In the genomic region with DNA sequence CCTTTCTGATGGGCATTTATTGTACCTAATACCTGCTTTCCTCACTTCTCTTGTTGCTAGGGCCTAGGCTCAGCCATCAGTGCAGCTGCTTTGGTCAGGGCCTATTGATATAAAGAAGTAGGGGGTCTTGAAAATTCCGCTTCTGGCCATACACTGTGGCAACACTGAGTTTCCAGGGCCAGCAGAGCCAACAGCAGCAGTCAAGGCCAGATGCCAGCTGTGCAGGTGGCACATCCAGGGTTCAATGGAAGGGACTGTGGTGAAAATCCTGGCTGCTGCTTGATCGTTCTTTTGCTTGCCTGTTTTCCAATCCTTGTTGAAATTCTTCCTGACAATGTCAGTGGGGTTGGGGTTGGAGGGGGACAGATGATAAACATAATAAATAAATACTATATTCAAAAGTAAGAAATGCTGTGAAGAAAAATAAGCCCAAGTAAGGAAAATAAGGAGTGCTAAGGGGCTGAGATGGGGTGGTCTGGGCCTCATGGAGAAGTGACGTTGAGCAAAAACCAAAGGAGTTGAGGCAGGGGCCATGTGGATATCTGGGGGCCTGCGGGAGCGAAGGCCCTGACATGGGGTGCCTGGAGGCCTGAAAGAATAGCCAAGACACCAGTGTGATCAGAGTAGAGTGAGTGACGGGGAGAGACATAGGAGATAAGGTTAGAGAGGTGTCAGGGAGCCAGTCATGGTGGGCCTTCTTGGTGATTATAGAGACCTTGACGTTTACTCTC, we compare ENCODE assay signal across 23 cellular contexts.
DNase-seq lines count a peak whose midpoint lies in the region; ATAC-seq, FAIRE-seq and TF ChIP-seq lines count a peak whose summit lies in the region.
"Had no signal": no experiment of that assay in that cellular context is flagged by ENCODE, and none has a peak within 500 bp of the region (broad histone marks: within the 10 kb centered on the region; RNA-seq: fewer than 3 reads in every experiment).

No MANE protein-coding gene starts in this region.

- no peak overlapping the region for H3K4me2 ChIP-seq in astrocyte (ENCODE audit: low read length)
- no peak overlapping the region for H3K4me2 ChIP-seq in neuronal stem cell (ENCODE audit: insufficient read depth, low read length, poor library complexity, severe bottlenecking)
- H3K4me2 ChIP-seq: BLaER1, GM23338 had no signal

- no peak overlapping the region for H2BK120ac ChIP-seq in neuronal stem cell (ENCODE audit: low read depth, low read length)

- no peak overlapping the region for H4K91ac ChIP-seq in neuronal stem cell (ENCODE audit: low read depth, low read length, poor library complexity)

- no peak overlapping the region for H3K23ac ChIP-seq in neuronal stem cell (ENCODE audit: low read depth, low read length, poor library complexity)

- H3K36me3 ChIP-seq in astrocyte (ENCODE audit: insufficient read depth, low read length) = no peaks in the 10 kb centered on the region
- H3K36me3 ChIP-seq in neuronal stem cell (replicated peaks in 1 of 2; ENCODE audit: control insufficient read depth in 2 of 2, insufficient read depth in 2 of 2, low read length in 2 of 2) = no peaks in the 10 kb centered on the region
- no peaks in the 10 kb centered on the region for H3K36me3 ChIP-seq in SJCRH30
- H3K36me3 ChIP-seq: BLaER1, HAP-1 had no signal

- H3K4me1 Mint-ChIP-seq in activated CD8-positive, alpha-beta memory T cell treated with anti-CD3 and anti-CD28 coated beads, Interleukin-2, amount 10 ng/mL, durations not matched to agents 7 days and 5 days = no peaks in the 10 kb centered on the region
- H3K4me1 Mint-ChIP-seq in astrocyte (ENCODE audit: low read depth, unreplicated experiment) = no peaks in the 10 kb centered on the region
- H3K4me1 Mint-ChIP-seq: B cell; CD4-positive, CD25-positive, alpha-beta regulatory T cell had no signal

- H3K9me3 ChIP-seq in astrocyte (ENCODE audit: insufficient read depth, low read depth, low read length) (no peaks in the 10 kb centered on the region), neuronal stem cell (replicated peaks in 1 of 2; ENCODE audit: control insufficient read depth in 2 of 2, insufficient read depth in 1 of 2, low read depth in 1 of 2, low read length in 2 of 2) (no peaks in the 10 kb centered on the region), SJCRH30 (replicated peaks) (no peaks in the 10 kb centered on the region)
- H3K9me3 ChIP-seq: BLaER1, Caco-2, HAP-1 had no signal

- H3K79me1 ChIP-seq in neuronal stem cell (ENCODE audit: low read depth, low read length) = no peaks in the 10 kb centered on the region

- H3K4me3 ChIP-seq in astrocyte (ENCODE audit: insufficient read depth, low read depth, low read length) (no peak overlapping the region), neuronal stem cell (ENCODE audit: low read length in 2 of 2) (no peak overlapping the region), SJCRH30 (no peak overlapping the region)
- H3K4me3 ChIP-seq: BLaER1, GM23338, HAP-1 had no signal

- no peak overlapping the region for H3K9ac ChIP-seq in astrocyte (ENCODE audit: low read length)
- no peak overlapping the region for H3K9ac ChIP-seq in neuronal stem cell (ENCODE audit: low read depth, low read length, poor library complexity)
- H3K9ac ChIP-seq: BLaER1 had no signal

- no peak overlapping the region for H2BK15ac ChIP-seq in neuronal stem cell (ENCODE audit: low read length)

- no CpG with 5 or more reads among the region's 7 CpGs for WGBS in neuronal stem cell (ENCODE audit: extremely low coverage in 2 of 2, insufficient read length in 2 of 2, insufficient replicate concordance in 1 of 2), 2 donors

- TF ChIP-seq CTCF in astrocyte (IDR thresholded peaks at IDR 0.05; ENCODE audit: insufficient read depth, low read depth, low read length) = no peak

- H3K27ac Mint-ChIP-seq in activated CD8-positive, alpha-beta memory T cell treated with anti-CD3 and anti-CD28 coated beads, Interleukin-2, amount 10 ng/mL, durations not matched to agents 7 days and 5 days = no peak overlapping the region
- H3K27ac Mint-ChIP-seq in astrocyte (ENCODE audit: unreplicated experiment) = no peak overlapping the region
- H3K27ac Mint-ChIP-seq: B cell; CD4-positive, CD25-positive, alpha-beta regulatory T cell; CD8-positive, alpha-beta T cell; GM23338; HFFc6 had no signal

- no peak overlapping the region for H2AK5ac ChIP-seq in neuronal stem cell (ENCODE audit: low read depth, low read length)

- no peak overlapping the region for H3K4me3 Mint-ChIP-seq in activated CD8-positive, alpha-beta memory T cell treated with anti-CD3 and anti-CD28 coated beads, Interleukin-2, amount 10 ng/mL, durations not matched to agents 7 days and 5 days
- peak overlapping the region; percentile 23 for H3K4me3 Mint-ChIP-seq in astrocyte (ENCODE audit: unreplicated experiment)
- H3K4me3 Mint-ChIP-seq: B cell; CD4-positive, CD25-positive, alpha-beta regulatory T cell; CD8-positive, alpha-beta T cell; GM23338; HFFc6 had no signal

- H2AFZ ChIP-seq in astrocyte (ENCODE audit: low read depth, low read length) (no peak overlapping the region), neuronal stem cell (ENCODE audit: low read length) (no peak overlapping the region)
- H2AFZ ChIP-seq: GM23338 had no signal

- H3K4me1 ChIP-seq in astrocyte (ENCODE audit: insufficient read depth, low read length) (no peaks in the 10 kb centered on the region), neuronal stem cell (ENCODE audit: control insufficient read depth in 2 of 2, insufficient read depth in 1 of 2, low read depth in 1 of 2, low read length in 2 of 2) (no peaks in the 10 kb centered on the region), SJCRH30 (no peaks in the 10 kb centered on the region)
- H3K4me1 ChIP-seq: Caco-2, HAP-1 had no signal

- H3K79me2 ChIP-seq in astrocyte (ENCODE audit: insufficient read depth, low read length) = no peaks in the 10 kb centered on the region

- peak; percentile 19 for DNase-seq in activated CD8-positive, alpha-beta memory T cell treated with anti-CD3 and anti-CD28 coated beads, Interleukin-2, amount 10 ng/mL, durations not matched to agents 7 days and 5 days
- DNase-seq in activated CD8-positive, alpha-beta memory T cell treated with anti-CD3 and anti-CD28 coated beads, Interleukin-2, amount 50 U/mL, for 48 hours = no peak
- DNase-seq in NCI-H1092 treated with DMSO at 0.1 percent for 48 hours (lab: John Stamatoyannopoulos, UW) (peak; percentile 53), astrocyte (ENCODE audit: low read depth) (no peak), neuronal stem cell (ENCODE audit: low spot score) (no peak), GM19238 (ENCODE audit: insufficient read length, low spot score) (no peak), SJCRH30 (no peak)
- DNase-seq: Caco-2; CD4-positive, CD25-positive, alpha-beta regulatory T cell; DMS153; DND-41; HFFc6 had no signal

- H4K8ac ChIP-seq in neuronal stem cell (ENCODE audit: low read depth, low read length) = no peak overlapping the region

- H3K27ac ChIP-seq in astrocyte (ENCODE audit: low read depth, low read length) = no peak overlapping the region
- H3K27ac ChIP-seq in neuronal stem cell (replicated peaks; ENCODE audit: low read length) = no peak overlapping the region
- no peak overlapping the region for H3K27ac ChIP-seq in SJCRH30
- H3K27ac ChIP-seq: 22Rv1, BLaER1, C4-2B had no signal

- H3K18ac ChIP-seq in neuronal stem cell (ENCODE audit: low read length) = peak overlapping the region; percentile 7

- peaks cover 12% of the 10 kb centered on the region for H3K27me3 Mint-ChIP-seq in activated CD8-positive, alpha-beta memory T cell treated with anti-CD3 and anti-CD28 coated beads, Interleukin-2, amount 10 ng/mL, durations not matched to agents 7 days and 5 days
- peaks cover 38% of the 10 kb centered on the region for H3K27me3 Mint-ChIP-seq in astrocyte (ENCODE audit: low read depth, unreplicated experiment)
- H3K27me3 Mint-ChIP-seq: CD4-positive, CD25-positive, alpha-beta regulatory T cell had no signal

- CTCF ChIA-PET in activated CD8-positive, alpha-beta memory T cell treated with anti-CD3 and anti-CD28 coated beads, Interleukin-2, amount 10 ng/mL, durations not matched to agents 7 days and 5 days (lab: Charles Lee) = no interaction called here

- no peaks in the 10 kb centered on the region for H4K20me1 ChIP-seq in astrocyte (ENCODE audit: insufficient read depth, low read length)
- H4K20me1 ChIP-seq: BLaER1 had no signal

- no peaks in the 10 kb centered on the region for H3K36me3 Mint-ChIP-seq in activated CD8-positive, alpha-beta memory T cell treated with anti-CD3 and anti-CD28 coated beads, Interleukin-2, amount 10 ng/mL, durations not matched to agents 7 days and 5 days
- H3K36me3 Mint-ChIP-seq in astrocyte (ENCODE audit: low read depth, unreplicated experiment) = no peaks in the 10 kb centered on the region
- H3K36me3 Mint-ChIP-seq: CD4-positive, CD25-positive, alpha-beta regulatory T cell; CD8-positive, alpha-beta T cell had no signal

- no peak overlapping the region for H2BK12ac ChIP-seq in neuronal stem cell (ENCODE audit: low read length)

- ATAC-seq in activated CD8-positive, alpha-beta memory T cell treated with anti-CD3 and anti-CD28 coated beads, Interleukin-2, amount 10 ng/mL, durations not matched to agents 7 days and 5 days = no peak
- ATAC-seq in GM21423 (IDR thresholded peaks at IDR 0.05; ENCODE audit: unreplicated experiment) = no peak
- ATAC-seq: CD8-positive, alpha-beta T cell; GM23338 had no signal

- H3K4ac ChIP-seq in neuronal stem cell (ENCODE audit: low read length) = no peak overlapping the region

- no peaks in the 10 kb centered on the region for H3K9me3 Mint-ChIP-seq in activated CD8-positive, alpha-beta memory T cell treated with anti-CD3 and anti-CD28 coated beads, Interleukin-2, amount 10 ng/mL, durations not matched to agents 7 days and 5 days (ENCODE audit: low read depth)
- H3K9me3 Mint-ChIP-seq in astrocyte (ENCODE audit: unreplicated experiment) = peaks cover 4% of the 10 kb centered on the region
- H3K9me3 Mint-ChIP-seq: CD8-positive, alpha-beta T cell; GM23338; HFFc6 had no signal

- no peak for FAIRE-seq in astrocyte (lab: Jason Lieb, UNC)
- FAIRE-seq: G401.6, GM12892, GM19239 had no signal

- H3K27me3 ChIP-seq in astrocyte (ENCODE audit: insufficient read depth, low read length) = peaks cover 4% of the 10 kb centered on the region
- peaks cover 0 to 22% (median 0%) of the 10 kb centered on the region in 3 experiments for H3K27me3 ChIP-seq in neuronal stem cell (ENCODE audit: control insufficient read depth in 3 of 3, insufficient read depth in 3 of 3, low read depth in 1 of 3, low read length in 3 of 3)
- no peaks in the 10 kb centered on the region for H3K27me3 ChIP-seq in SJCRH30
- H3K27me3 ChIP-seq: BLaER1 had no signal

- H2BK5ac ChIP-seq in neuronal stem cell (ENCODE audit: low read length) = no peak overlapping the region

- H3K14ac ChIP-seq in neuronal stem cell (ENCODE audit: low read length) = no peak overlapping the region

Comparison
In these comparisons a context has a peak if more than half of its experiments do, and no peak if none do; other contexts are left out.
1. DNase-seq: peak in activated CD8-positive, alpha-beta memory T cell treated with anti-CD3 and anti-CD28 coated beads, Interleukin-2, amount 10 ng/mL, durations not matched to agents 7 days and 5 days (single experiment) and NCI-H1092 treated with DMSO at 0.1 percent for 48 hours (single experiment); none in activated CD8-positive, alpha-beta memory T cell treated with anti-CD3 and anti-CD28 coated beads, Interleukin-2, amount 50 U/mL, for 48 hours (single experiment), astrocyte (single experiment), neuronal stem cell (single experiment), GM19238 (single experiment) and SJCRH30 (0 of 2).